8 cellular contexts compared by ENCODE assay signal in genomic region chr5:96595300-96596090, GRCh38.
DNase-seq lines count a peak whose midpoint lies in the region; ATAC-seq and TF ChIP-seq lines count a peak whose summit lies in the region.

No MANE protein-coding gene starts in this region.

- ATAC-seq in CD4-positive, CD25-positive, alpha-beta regulatory T cell (ENCODE audit: low read depth in 2 of 2) = no peak
- ATAC-seq in GM18909 (IDR thresholded peaks at IDR 0.05; ENCODE audit: poor library complexity, unreplicated experiment) = peak; percentile 46
- ATAC-seq in GM21360 (IDR thresholded peaks at IDR 0.05; ENCODE audit: unreplicated experiment) = no peak
- no peak for ATAC-seq in GM19023 (IDR thresholded peaks at IDR 0.05; ENCODE audit: unreplicated experiment)
- ATAC-seq in left lung = no peak

- H3K4me3 ChIP-seq in CD4-positive, CD25-positive, alpha-beta regulatory T cell (ENCODE audit: low read depth, low read length) = no peak overlapping the region
- no peak overlapping the region for H3K4me3 ChIP-seq in left lung

- no peaks in the 10 kb centered on the region for H3K36me3 Mint-ChIP-seq in CD4-positive, CD25-positive, alpha-beta regulatory T cell

- no peaks in the 10 kb centered on the region for H3K9me3 Mint-ChIP-seq in CD4-positive, CD25-positive, alpha-beta regulatory T cell

- peaks cover 25% of the 10 kb centered on the region for H3K27me3 Mint-ChIP-seq in CD4-positive, CD25-positive, alpha-beta regulatory T cell

- H3K4me1 Mint-ChIP-seq in CD4-positive, CD25-positive, alpha-beta regulatory T cell = peaks cover 0 to 5% (median 0%) of the 10 kb centered on the region in 4 donors

- DNase-seq in CD4-positive, CD25-positive, alpha-beta regulatory T cell = peak in 2 of 3 donors; percentile 27 to 42
- DNase-seq in RKO (ENCODE audit: low spot score) (peak; percentile 16), germinal center (ENCODE audit: low spot score) (peak; percentile 21), left lung (no peak), NCI-H1105 (lab: John Stamatoyannopoulos, UW) (no peak)

- no peaks in the 10 kb centered on the region for H3K9me3 ChIP-seq in CD4-positive, CD25-positive, alpha-beta regulatory T cell (ENCODE audit: control insufficient read depth in 2 of 2, low read length in 2 of 2)
- H3K9me3 ChIP-seq in left lung = no peaks in the 10 kb centered on the region

- peak in 1 of 2 donors; percentile 24 for TF ChIP-seq CTCF in left lung (IDR thresholded peaks at IDR 0.05)

- no peak overlapping the region for H3K4me3 Mint-ChIP-seq in CD4-positive, CD25-positive, alpha-beta regulatory T cell

- intact Hi-C loops in left lung (cut with DNase I) = no loop called here

- no peaks in the 10 kb centered on the region for H3K27me3 ChIP-seq in CD4-positive, CD25-positive, alpha-beta regulatory T cell (ENCODE audit: control insufficient read depth, insufficient read depth, low read length)
- no peaks in the 10 kb centered on the region for H3K27me3 ChIP-seq in left lung

- H3K27ac ChIP-seq in CD4-positive, CD25-positive, alpha-beta regulatory T cell (ENCODE audit: insufficient read depth, low read length, poor library complexity, severe bottlenecking) = no peak overlapping the region
- no peak overlapping the region for H3K27ac ChIP-seq in left lung

- no peaks in the 10 kb centered on the region for H3K4me1 ChIP-seq in CD4-positive, CD25-positive, alpha-beta regulatory T cell (ENCODE audit: control insufficient read depth, insufficient read depth, low read length, poor library complexity, severe bottlenecking)
- no peaks in the 10 kb centered on the region for H3K4me1 ChIP-seq in left lung

- H3K27ac Mint-ChIP-seq in CD4-positive, CD25-positive, alpha-beta regulatory T cell = no peak overlapping the region

- H3K36me3 ChIP-seq in CD4-positive, CD25-positive, alpha-beta regulatory T cell (ENCODE audit: control insufficient read depth, insufficient read depth, low read length) = no peaks in the 10 kb centered on the region
- no peaks in the 10 kb centered on the region for H3K36me3 ChIP-seq in left lung

Comparison
In these comparisons a context has a peak if more than half of its experiments do, and no peak if none do; other contexts are left out.
1. DNase-seq: peak in CD4-positive, CD25-positive, alpha-beta regulatory T cell (2 of 3), RKO (single experiment) and germinal center (single experiment); none in left lung (0 of 2) and NCI-H1105 (single experiment).